In the genomic region with DNA sequence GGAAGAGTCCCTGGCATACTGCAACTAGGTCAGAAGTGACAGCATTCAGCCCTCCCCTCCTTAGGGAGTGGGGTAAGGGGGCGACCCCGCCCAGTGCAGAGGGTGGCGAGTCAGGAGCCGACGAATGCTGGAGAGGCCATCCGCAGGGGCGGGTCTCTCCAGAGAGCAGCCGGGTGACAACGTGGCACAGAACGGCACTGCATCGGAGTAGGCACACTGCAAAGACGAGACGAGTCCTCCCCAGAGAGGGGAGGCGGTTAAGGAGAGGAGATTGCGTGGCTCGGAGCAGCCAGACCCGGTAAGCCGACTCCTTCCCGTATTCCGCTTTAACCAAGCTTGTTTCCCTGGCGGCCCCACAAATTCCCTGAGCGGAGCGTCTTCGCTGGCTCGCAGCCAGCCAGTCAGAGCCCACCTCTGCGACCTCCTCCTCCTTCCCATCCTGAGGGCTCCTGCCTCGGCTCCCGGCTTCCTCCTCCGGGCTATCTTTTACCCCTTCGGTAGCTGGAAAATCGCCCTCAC, we compare ENCODE assay signal across 9 cellular contexts. TPM values are rescaled to one million over a fixed set of nuclear protein-coding genes. Genes with fewer than 3 reads are reported as not detected.
DNase-seq lines count a peak whose midpoint lies in the region; ATAC-seq and TF ChIP-seq lines count a peak whose summit lies in the region.
"Had no signal": no experiment of that assay in that cellular context is flagged by ENCODE, and none has a peak within 500 bp of the region (broad histone marks: within the 10 kb centered on the region; RNA-seq: fewer than 3 reads in every experiment).

No MANE protein-coding gene starts in this region.

- no peak overlapping the region for H3K27ac Mint-ChIP-seq in CD14-positive monocyte
- H3K27ac Mint-ChIP-seq: IgD-negative memory B cell had no signal

- no peak overlapping the region for H2AK5ac ChIP-seq in neuronal stem cell (ENCODE audit: low read depth, low read length)

- peak overlapping the region in 3 of 4 donors; percentile 31 to 58 (median 36) for H3K4me3 ChIP-seq in esophagus squamous epithelium
- H3K4me3 ChIP-seq in neuronal stem cell (ENCODE audit: low read length in 2 of 2) = peak overlapping the region; percentile 26 to 83

- H3K4me3 Mint-ChIP-seq in CD14-positive monocyte = peak overlapping the region in 1 of 2 donors; percentile 30

- 61% methylated on average over 19 of the region's 31 CpGs; no CpG with 5 or more reads in 1 of the 2 donors for WGBS in esophagus squamous epithelium, 2 donors
- no CpG with 5 or more reads among the region's 31 CpGs for WGBS in neuronal stem cell (ENCODE audit: extremely low coverage in 2 of 2, insufficient read length in 2 of 2, insufficient replicate concordance in 1 of 2), 2 donors

- DNase-seq in EH (ENCODE audit: low read depth) (peak; percentile 79), RPMI7951 (ENCODE audit: low read depth) (peak; percentile 8), esophagus squamous epithelium (lab: John Stamatoyannopoulos, UW) (no peak), neuronal stem cell (ENCODE audit: low spot score) (no peak), RWPE1 (ENCODE audit: low spot score) (no peak), cortex of kidney (lab: John Stamatoyannopoulos, UW) (no peak), CD14-positive monocyte (ENCODE audit: low spot score) (no peak)

- intact Hi-C loops in esophagus squamous epithelium (cut with DNase I) = no loop called here
- intact Hi-C loops in CD14-positive monocyte (cut with micrococcal nuclease) = no loop called here

- H3K79me1 ChIP-seq in neuronal stem cell (ENCODE audit: low read depth, low read length) = no peaks in the 10 kb centered on the region

- no peak overlapping the region for H4K91ac ChIP-seq in neuronal stem cell (ENCODE audit: low read depth, low read length, poor library complexity)

- no peak overlapping the region for H2BK5ac ChIP-seq in neuronal stem cell (ENCODE audit: low read length)

- POLR2A ChIA-PET in RWPE1 (lab: Yijun Ruan, JAX; ENCODE audit: low non-redundant PET) = no interaction called here

- no peak overlapping the region for H3K4ac ChIP-seq in neuronal stem cell (ENCODE audit: low read length)

- no peak overlapping the region for H3K23ac ChIP-seq in neuronal stem cell (ENCODE audit: low read depth, low read length, poor library complexity)

- peak overlapping the region; percentile 37 for H3K4me2 ChIP-seq in neuronal stem cell (ENCODE audit: insufficient read depth, low read length, poor library complexity, severe bottlenecking)

- peaks cover 3% of the 10 kb centered on the region for H3K4me1 Mint-ChIP-seq in CD14-positive monocyte

- no peak for ATAC-seq in GM18909 (IDR thresholded peaks at IDR 0.05; ENCODE audit: poor library complexity, unreplicated experiment)

- peak overlapping the region; percentile 48 for H3K18ac ChIP-seq in neuronal stem cell (ENCODE audit: low read length)

- H3K4me1 ChIP-seq in esophagus squamous epithelium (peaks cover 0 to 12% (median 0%) of the 10 kb centered on the region in 3 donors), neuronal stem cell (ENCODE audit: control insufficient read depth in 2 of 2, insufficient read depth in 1 of 2, low read depth in 1 of 2, low read length in 2 of 2) (no peaks in the 10 kb centered on the region)

- CTCF ChIA-PET in RWPE1 (lab: Yijun Ruan, JAX) = no interaction called here

- H4K8ac ChIP-seq in neuronal stem cell (ENCODE audit: low read depth, low read length) = no peak overlapping the region

- H3K9ac ChIP-seq in neuronal stem cell (ENCODE audit: low read depth, low read length, poor library complexity) = peak overlapping the region; percentile 44

- no peaks in the 10 kb centered on the region for H3K36me3 Mint-ChIP-seq in CD14-positive monocyte
- H3K36me3 Mint-ChIP-seq: IgD-negative memory B cell had no signal

- no peak overlapping the region for H2BK15ac ChIP-seq in neuronal stem cell (ENCODE audit: low read length)

- H3K27me3 ChIP-seq in esophagus squamous epithelium = peaks cover 0 to 13% (median 0%) of the 10 kb centered on the region in 4 donors
- H3K27me3 ChIP-seq in neuronal stem cell (ENCODE audit: control insufficient read depth in 3 of 3, insufficient read depth in 3 of 3, low read depth in 1 of 3, low read length in 3 of 3) = no peaks in the 10 kb centered on the region

- no peaks in the 10 kb centered on the region for H3K9me3 ChIP-seq in esophagus squamous epithelium
- H3K9me3 ChIP-seq in neuronal stem cell (replicated peaks in 1 of 2; ENCODE audit: control insufficient read depth in 2 of 2, insufficient read depth in 1 of 2, low read depth in 1 of 2, low read length in 2 of 2) = no peaks in the 10 kb centered on the region

- no peak overlapping the region for H3K27ac ChIP-seq in esophagus squamous epithelium
- peak overlapping the region; percentile 46 for H3K27ac ChIP-seq in neuronal stem cell (replicated peaks; ENCODE audit: low read length)
- H3K27ac ChIP-seq in RWPE1 = no peak overlapping the region

- no peak overlapping the region for H3K14ac ChIP-seq in neuronal stem cell (ENCODE audit: low read length)

- H3K36me3 ChIP-seq in esophagus squamous epithelium (no peaks in the 10 kb centered on the region), neuronal stem cell (replicated peaks in 1 of 2; ENCODE audit: control insufficient read depth in 2 of 2, insufficient read depth in 2 of 2, low read length in 2 of 2) (no peaks in the 10 kb centered on the region)

- no peak overlapping the region for H2BK12ac ChIP-seq in neuronal stem cell (ENCODE audit: low read length)

- H3K27me3 Mint-ChIP-seq in CD14-positive monocyte (ENCODE audit: low read depth in 3 of 3) = peaks cover 27 to 31% (median 30%) of the 10 kb centered on the region in 3 donors

- H2BK120ac ChIP-seq in neuronal stem cell (ENCODE audit: low read depth, low read length) = no peak overlapping the region

- TF ChIP-seq CTCF in esophagus squamous epithelium (IDR thresholded peaks at IDR 0.05) (no peak), RWPE1 (conservative IDR thresholded peaks at IDR 0.05; ENCODE audit: low read depth) (no peak), CD14-positive monocyte (IDR thresholded peaks at IDR 0.05) (no peak)

- H2AFZ ChIP-seq in neuronal stem cell (ENCODE audit: low read length) = peak overlapping the region; percentile 41

- TF ChIP-seq POLR2A in esophagus squamous epithelium (IDR thresholded peaks at IDR 0.05) = no peak

- peaks cover 0 to 11% (median 0%) of the 10 kb centered on the region in 7 donors for H3K9me3 Mint-ChIP-seq in CD14-positive monocyte
- H3K9me3 Mint-ChIP-seq: IgD-negative memory B cell had no signal

RNA-seq across cellular contexts. Expression of gene LINC00632, which starts 54.9 kb away (rescaled TPM):
- total RNA-seq in RPMI7951 (2014; rRNA removed; shearing (Covaris generic)) = 0.39 and 0.48 TPM in 2 replicates
- 10 to 100 TPM in 1 of 4 donors, 1 to 10 TPM in 2, under 1 TPM in 1; 0.83 to 17.0 (median 4.0) TPM for total RNA-seq in esophagus squamous epithelium
- polyA plus RNA-seq in neuronal stem cell (2013, experiment 1 of 2) = 21.0 TPM
- polyA plus RNA-seq in neuronal stem cell (2013, experiment 2 of 2) = 20.5 TPM
- polyA plus RNA-seq in CD14-positive monocyte = not detected
- polyA plus RNA-seq: IgD-negative memory B cell had no signal

Comparison
In these comparisons a context has a peak if more than half of its experiments do, and no peak if none do; other contexts are left out.
1. DNase-seq: peak in EH (single experiment) and RPMI7951 (single experiment); none in esophagus squamous epithelium (single experiment), neuronal stem cell (single experiment), RWPE1 (single experiment), cortex of kidney (single experiment) and CD14-positive monocyte (single experiment).